8 cellular contexts compared by ENCODE assay signal in genomic region chr7:142391191-142391992, GRCh38.
DNase-seq lines count a peak whose midpoint lies in the region; ATAC-seq and TF ChIP-seq lines count a peak whose summit lies in the region.

No MANE protein-coding gene starts in this region.

- H3K4me3 ChIP-seq in DOHH2 (ENCODE audit: low read length): no peak overlapping the region

- DNase-seq in LHCN-M2 (ENCODE audit: low read depth) (peak; percentile 59), activated T-cell treated with anti-CD3 and anti-CD28 coated beads for 4 hours (peak; percentile 12), iPS-NIHi7 (ENCODE audit: extremely low spot score) (peak; percentile 77), SW 1271 (lab: John Stamatoyannopoulos, UW) (no peak), dermis blood vessel endothelial cell (no peak)

- H3K4me2 ChIP-seq in DOHH2 (ENCODE audit: low read length): no peak overlapping the region

- no peaks in the 10 kb centered on the region for H4K20me1 ChIP-seq in DOHH2 (ENCODE audit: control insufficient read depth, insufficient read depth, low read depth, low read length)

- ATAC-seq in GM19397 (IDR thresholded peaks at IDR 0.05; ENCODE audit: unreplicated experiment) (no peak), HG03469 (IDR thresholded peaks at IDR 0.05; ENCODE audit: unreplicated experiment) (no peak)

- H3K9me3 ChIP-seq in DOHH2 (ENCODE audit: control insufficient read depth, insufficient read depth, low read length): no peaks in the 10 kb centered on the region

- H3K9me2 ChIP-seq in DOHH2 (replicated peaks; ENCODE audit: control insufficient read depth, low read length): no peaks in the 10 kb centered on the region

- no peaks in the 10 kb centered on the region for H3K36me3 ChIP-seq in DOHH2 (ENCODE audit: control insufficient read depth, low read length)

- H3K4me1 ChIP-seq in DOHH2 (ENCODE audit: control insufficient read depth, low read length): no peaks in the 10 kb centered on the region

- H3K27ac ChIP-seq in DOHH2 (ENCODE audit: low read depth, low read length): no peak overlapping the region

- H3K79me2 ChIP-seq in DOHH2 (ENCODE audit: control insufficient read depth, low read length): no peaks in the 10 kb centered on the region

- H3K27me3 ChIP-seq in DOHH2 (ENCODE audit: control insufficient read depth, low read length): no peaks in the 10 kb centered on the region

- H3F3A ChIP-seq in DOHH2 (ENCODE audit: control insufficient read depth, insufficient read depth): no peaks in the 10 kb centered on the region

- TF ChIP-seq CTCF in DOHH2 (IDR thresholded peaks at IDR 0.05; ENCODE audit: low read depth, low read length, poor library complexity, severe bottlenecking): peak; percentile 70

Comparison
In these comparisons a context has a peak if more than half of its experiments do, and no peak if none do; other contexts are left out.
1. DNase-seq: peak in LHCN-M2 (single experiment), activated T-cell treated with anti-CD3 and anti-CD28 coated beads for 4 hours (single experiment) and iPS-NIHi7 (single experiment); none in SW 1271 (0 of 2) and dermis blood vessel endothelial cell (single experiment).